ENCODE assay signal across 19 cellular contexts in genomic region chr3:123272547-123272946, GRCh38.
A peak's percentile ranks its signal among the peaks of the same experiment; 100 is the strongest.
DNase-seq lines count a peak whose midpoint lies in the region; ATAC-seq and TF ChIP-seq lines count a peak whose summit lies in the region.
"Had no signal": no experiment of that assay in that cellular context is flagged by ENCODE, and none has a peak within 500 bp of the region (broad histone marks: within the 10 kb centered on the region; RNA-seq: fewer than 3 reads in every experiment).

No MANE protein-coding gene starts in this region.

- no peaks in the 10 kb centered on the region for H3K79me1 ChIP-seq in mesendoderm (ENCODE audit: low read length)

- no peaks in the 10 kb centered on the region for H3K9me3 ChIP-seq in PC-9 (ENCODE audit: insufficient read depth, low read depth)
- H3K9me3 ChIP-seq: esophagus squamous epithelium had no signal

- no peak overlapping the region for H2BK120ac ChIP-seq in mesendoderm (ENCODE audit: low read depth, low read length)

- whole genome bisulfite sequencing in mesendoderm (ENCODE audit: extremely low coverage, insufficient coverage, low lambda C conversion rate) = no CpG with 5 or more reads among the region's 2 CpGs

- no peak overlapping the region for H4K5ac ChIP-seq in mesendoderm (ENCODE audit: low read length)

- intact Hi-C loops in PC-9 (cut with micrococcal nuclease; ENCODE audit: unreplicated experiment) = no loop called here
- intact Hi-C loops in dorsolateral prefrontal cortex (cut with DNase I) = no loop called here

- DNase-seq in Caki2 (ENCODE audit: low read depth) (peak; percentile 25), PC-9 (no peak), dermis blood vessel endothelial cell (peak; percentile 20), mesendoderm (peak; percentile 77), NCI-H1436 treated with DMSO at 0.1 percent for 48 hours (lab: John Stamatoyannopoulos, UW) (no peak), dorsolateral prefrontal cortex (no peak)
- DNase-seq: activated CD4-positive, alpha-beta T cell treated with anti-CD3 and anti-CD28 coated beads, Interleukin-2, amount 10 ng/mL, durations not matched to agents 7 days and 5 days; activated T-cell treated with anti-CD3 and anti-CD28 coated beads, Interleukin-2, amount 50 U/mL, for 48 hours; DMS 273 treated with DMSO at 0.1 percent for 48 hours; esophagus squamous epithelium; midbrain; NCI-H2029; NCI-H774; occipital lobe; RPMI8226; small intestine had no signal

- H2BK15ac ChIP-seq in mesendoderm (replicated peaks; ENCODE audit: low read depth) = no peak overlapping the region

- POLR2A ChIA-PET in PC-9 (lab: Charles Lee; ENCODE audit: unreplicated experiment) = interaction anchor here (0.7 kb wide), 2 partner anchors 13 to 314 kb away, joined by 4 read pairs; no protein-coding TSS in a partner anchor

- no peak overlapping the region for H3K9ac ChIP-seq in mesendoderm (ENCODE audit: low read length)

- CTCF ChIA-PET in PC-9 (lab: Charles Lee) = no interaction called here

- H3K27ac ChIP-seq in PC-9 (peak overlapping the region; percentile 76), mesendoderm (ENCODE audit: low read depth, low read length) (peak overlapping the region; percentile 40), dorsolateral prefrontal cortex (no peak overlapping the region)

- no peak overlapping the region for H3K23ac ChIP-seq in mesendoderm (ENCODE audit: low read length)

- peak overlapping the region; percentile 65 for H3K56ac ChIP-seq in mesendoderm (ENCODE audit: low read length)

- in situ Hi-C loops in Caki2 (cut with HindIII; ENCODE audit: low pct_unique_long_range_greater_than_20kb, low sequenced_read_pairs) = no loop called here

- TF ChIP-seq CTCF in PC-9 (conservative IDR thresholded peaks at IDR 0.05) (no peak), dorsolateral prefrontal cortex (IDR thresholded peaks at IDR 0.05 in 54 of 56, conservative IDR thresholded peaks at IDR 0.05 in 2 of 56; ENCODE audit: low read depth in 1 of 56, partially characterized antibody in 56 of 56) (no peak)

- H2BK5ac ChIP-seq in mesendoderm (ENCODE audit: low read length) = no peak overlapping the region

- no TSS peak for BruUV-seq in PC-9 (replicated peaks; lab: Mats Ljungman, UMichigan)

- no peak overlapping the region for H3K18ac ChIP-seq in mesendoderm (ENCODE audit: low read length)

- peaks cover 18% of the 10 kb centered on the region for H3K4me1 ChIP-seq in PC-9 (replicated peaks; ENCODE audit: insufficient read depth)
- peaks cover 1% of the 10 kb centered on the region for H3K4me1 ChIP-seq in mesendoderm (ENCODE audit: control insufficient read depth, low read depth, low read length)

- H4K8ac ChIP-seq in mesendoderm (ENCODE audit: low read depth, low read length) = no peak overlapping the region

- no peaks in the 10 kb centered on the region for H4K20me1 ChIP-seq in PC-9 (ENCODE audit: insufficient read depth)

- no peak overlapping the region for H2AK5ac ChIP-seq in mesendoderm (ENCODE audit: low read length)

- no peak overlapping the region for H3K4ac ChIP-seq in mesendoderm (ENCODE audit: low read depth, low read length)

- H3K79me2 ChIP-seq in PC-9 (ENCODE audit: low read depth) = no peaks in the 10 kb centered on the region
- H3K79me2 ChIP-seq in mesendoderm (ENCODE audit: control insufficient read depth, insufficient read depth, low read length) = no peaks in the 10 kb centered on the region

- ATAC-seq in GM21528 (IDR thresholded peaks at IDR 0.05; ENCODE audit: low FRiP score, unreplicated experiment) (no peak), HG02678 (IDR thresholded peaks at IDR 0.05; ENCODE audit: unreplicated experiment) (no peak)

- no peak overlapping the region for H2AFZ ChIP-seq in PC-9

- peak overlapping the region; percentile 1 for H3K4me2 ChIP-seq in PC-9
- no peak overlapping the region for H3K4me2 ChIP-seq in mesendoderm (ENCODE audit: low read length)

- H3K9me2 ChIP-seq in PC-9 (ENCODE audit: insufficient read depth) = no peaks in the 10 kb centered on the region

- no peak overlapping the region for H3K4me3 ChIP-seq in PC-9
- no peak overlapping the region for H3K4me3 ChIP-seq in mesendoderm (ENCODE audit: low read length)
- H3K4me3 ChIP-seq in dorsolateral prefrontal cortex = no peak overlapping the region
- H3K4me3 ChIP-seq: coronary artery, esophagus squamous epithelium had no signal

- peaks cover 14% of the 10 kb centered on the region for H3F3A ChIP-seq in PC-9 (ENCODE audit: insufficient read depth, low read depth)

- H3K27me3 ChIP-seq in PC-9 (ENCODE audit: insufficient read depth, low read depth) (no peaks in the 10 kb centered on the region), mesendoderm (ENCODE audit: insufficient read depth, low read length, poor library complexity) (no peaks in the 10 kb centered on the region), dorsolateral prefrontal cortex (no peaks in the 10 kb centered on the region)
- H3K27me3 ChIP-seq: esophagus squamous epithelium had no signal

- H3K36me3 ChIP-seq in PC-9 (ENCODE audit: low read depth) (0 out of 2 replicates have a peak, but pooled peaks cover 6% of the 10 kb centered on the region), mesendoderm (ENCODE audit: control insufficient read depth, insufficient read depth, low read length) (no peaks in the 10 kb centered on the region)

Comparison
In these comparisons a context has a peak if more than half of its experiments do, and no peak if none do; other contexts are left out.
1. DNase-seq: peak in Caki2 (single experiment), dermis blood vessel endothelial cell (single experiment) and mesendoderm (single experiment); none in PC-9 (0 of 2), NCI-H1436 treated with DMSO at 0.1 percent for 48 hours (single experiment) and dorsolateral prefrontal cortex (0 of 10).
2. H3K27ac ChIP-seq: peak in PC-9 (single experiment) and mesendoderm (single experiment); none in dorsolateral prefrontal cortex (0 of 59).